ENCODE assay signal across 9 cellular contexts in genomic region chr6:24935753-24936152, GRCh38. TPM values are rescaled to one million over a fixed set of nuclear protein-coding genes. Genes with fewer than 3 reads are reported as not detected.
DNase-seq lines count a peak whose midpoint lies in the region; ATAC-seq, FAIRE-seq and TF ChIP-seq lines count a peak whose summit lies in the region.
"Had no signal": no experiment of that assay in that cellular context is flagged by ENCODE, and none has a peak within 500 bp of the region (broad histone marks: within the 10 kb centered on the region; RNA-seq: fewer than 3 reads in every experiment).

RIPOR2 (minus strand) TSS chr6:24935960; CDS start chr6:24935898, 62 bp downstream.

- no peaks in the 10 kb centered on the region for H3K27me3 Mint-ChIP-seq in activated T-cell treated with anti-CD3 and anti-CD28 coated beads, Interleukin-2, amount 50 U/mL, for 72 hours (ENCODE audit: low read depth)

- TF ChIP-seq CTCF in liver (IDR thresholded peaks at IDR 0.05; ENCODE audit: low read depth, low read length, missing input control) (no peak), HepG2 (CRISPR knock-in tag; IDR thresholded peaks at IDR 0.05) (no peak), NB4 (IDR thresholded peaks at IDR 0.05; ENCODE audit: low read depth, low read length) (peak; percentile 10)

- no peak within 1 kb of the TSS for H3K4me3 ChIP-seq in liver (ENCODE audit: low read depth in 1 of 3, low read length in 3 of 3)
- H3K4me3 ChIP-seq in HepG2 (replicated peaks in 1 of 3; ENCODE audit: insufficient read depth in 1 of 3, low read depth in 2 of 3, low read length in 3 of 3), result no peak within 1 kb of the TSS
- H3K4me3 ChIP-seq in NB4 (ENCODE audit: low read depth, low read length), result no peak within 1 kb of the TSS
- H3K4me3 ChIP-seq in iPS DF 6.9 (ENCODE audit: low read length), result no peak within 1 kb of the TSS
- no peak within 1 kb of the TSS for H3K4me3 ChIP-seq in SJCRH30
- H3K4me3 ChIP-seq: adrenal gland had no signal

- no peak for DNase-seq in HepG2 (ENCODE audit: low spot score)
- peak; percentile 64 for DNase-seq in NB4 (ENCODE audit: low read depth)
- peak; percentile 73 to 80 for DNase-seq in activated T-cell treated with anti-CD3 and anti-CD28 coated beads, Interleukin-2, amount 50 U/mL, for 72 hours
- peak; percentile 41 for DNase-seq in iPS DF 6.9 (ENCODE audit: low read depth, low spot score)
- peak; percentile 45 to 51 for DNase-seq in stimulated activated CD8-positive, alpha-beta memory T cell treated with anti-CD3 and anti-CD28 coated beads, Interleukin-7, amount 100 ng/mL, for 1 hour (ENCODE audit: low read depth in 2 of 2)
- no peak for DNase-seq in SJCRH30
- no peak for DNase-seq in OCI-M2 (lab: John Stamatoyannopoulos, UW; ENCODE audit: unreplicated experiment)

- H3K4me2 ChIP-seq in HepG2 (ENCODE audit: low read depth, low read length), result no peak within 1 kb of the TSS

- H3K4me3 Mint-ChIP-seq in activated T-cell treated with anti-CD3 and anti-CD28 coated beads, Interleukin-2, amount 50 U/mL, for 72 hours, result peak within 1 kb of the TSS; percentile 74 to 95

- H3K4me1 ChIP-seq in liver (ENCODE audit: control insufficient read depth in 4 of 4, insufficient read depth in 4 of 4, low read length in 3 of 4), result no peaks in the 10 kb centered on the region
- H3K4me1 ChIP-seq in HepG2 (ENCODE audit: insufficient read depth, low read length), result no peaks in the 10 kb centered on the region
- H3K4me1 ChIP-seq in iPS DF 6.9 (ENCODE audit: control insufficient read depth, insufficient read depth, low read length), result peaks cover 3% of the 10 kb centered on the region; the same call in 1 of the 2 replicates
- H3K4me1 ChIP-seq in SJCRH30, result peaks cover 7% of the 10 kb centered on the region; the same call in 1 of the 2 replicates
- H3K4me1 ChIP-seq: adrenal gland had no signal

- TF ChIP-seq EP300 in HepG2 (IDR thresholded peaks at IDR 0.05; ENCODE audit: low read depth in 2 of 2, low read length in 2 of 2) (no peak), HepG2 (CRISPR knock-in tag; IDR thresholded peaks at IDR 0.05; ENCODE audit: borderline replicate concordance) (no peak)

- in situ Hi-C loops in HepG2 (cut with HindIII; ENCODE audit: extremely low pct_ligation_motif_present, low pct_unique_long_range_greater_than_20kb), result no loop called here

- 41% methylated on average over 9 of the region's 9 CpGs for whole genome bisulfite sequencing in liver
- WGBS in HepG2 (ENCODE audit: low lambda C conversion rate), result 9% methylated on average over 9 of the region's 9 CpGs
- WGBS in iPS DF 6.9 (ENCODE audit: insufficient coverage, insufficient read length), result no CpG with 5 or more reads among the region's 9 CpGs

- ATAC-seq in HepG2, result no peak; the same call in 2 of the 3 replicates
- peak; percentile 46 to 55 for ATAC-seq in activated T-cell treated with anti-CD3 and anti-CD28 coated beads, Interleukin-2, amount 50 U/mL, for 72 hours (replicated peaks in 1 of 2)

- TF ChIP-seq POLR2A in HepG2 (IDR thresholded peaks at IDR 0.05; ENCODE audit: insufficient read depth in 1 of 2, low read depth in 2 of 2, low read length in 2 of 2), result no peak
- TF ChIP-seq POLR2A in NB4 (IDR thresholded peaks at IDR 0.05; ENCODE audit: extremely low read depth, insufficient read length), result no peak

- H3K9ac ChIP-seq in liver (ENCODE audit: low read depth in 1 of 2, low read length in 2 of 2), result no peak within 1 kb of the TSS
- H3K9ac ChIP-seq in HepG2 (ENCODE audit: insufficient read depth, low read depth, low read length), result no peak within 1 kb of the TSS

- peak within 1 kb of the TSS; percentile 15 to 44 for H3K27ac ChIP-seq in liver (ENCODE audit: low read depth in 1 of 2, low read length in 2 of 2)
- H3K27ac ChIP-seq in HepG2 (ENCODE audit: extremely low read length, insufficient read depth, low read length), result no peak within 1 kb of the TSS
- no peak within 1 kb of the TSS for H3K27ac ChIP-seq in iPS DF 6.9 (ENCODE audit: low read length)
- H3K27ac ChIP-seq in SJCRH30, result no peak within 1 kb of the TSS
- H3K27ac ChIP-seq: adrenal gland had no signal

- POLR2A ChIA-PET in HepG2 (lab: Yijun Ruan, JAX), result no interaction called here

- H4K20me1 ChIP-seq in HepG2 (ENCODE audit: insufficient read depth, low read length), result no peaks in the 10 kb centered on the region

- H3K27me3 ChIP-seq in liver (ENCODE audit: control insufficient read depth in 4 of 4, insufficient read depth in 4 of 4, low read length in 3 of 4), result peaks cover 0 to 3% (median 3%) of the 10 kb centered on the region in 4 donors
- H3K27me3 ChIP-seq in HepG2 (ENCODE audit: control insufficient read depth in 1 of 2, insufficient read depth in 2 of 2, low read length in 2 of 2), result peaks cover 0 to 5% of the 10 kb centered on the region in 2 experiments; a peak in 1 of 5 replicates
- no peaks in the 10 kb centered on the region for H3K27me3 ChIP-seq in iPS DF 6.9 (ENCODE audit: control insufficient read depth, insufficient read depth, low read length)
- no peaks in the 10 kb centered on the region for H3K27me3 ChIP-seq in SJCRH30

- TF ChIP-seq RAD21 in liver (IDR thresholded peaks at IDR 0.05) (peak in 1 of 2 donors; percentile 29), HepG2 (CRISPR knock-in tag; IDR thresholded peaks at IDR 0.05) (no peak)

- no peak for FAIRE-seq in HepG2 (lab: Jason Lieb, UNC)

- CTCF ChIA-PET in HepG2 (lab: Yijun Ruan, JAX; ENCODE audit: low intra/inter-chr PET ratio, low total read pairs), result no interaction called here

- H3K36me3 ChIP-seq in liver (ENCODE audit: control insufficient read depth in 4 of 4, insufficient read depth in 3 of 4, low read depth in 1 of 4, low read length in 3 of 4), result no peaks in the 10 kb centered on the region
- no peaks in the 10 kb centered on the region for H3K36me3 ChIP-seq in HepG2 (replicated peaks in 1 of 2; ENCODE audit: control insufficient read depth in 1 of 2, insufficient read depth in 2 of 2, low read length in 2 of 2)
- no peaks in the 10 kb centered on the region for H3K36me3 ChIP-seq in iPS DF 6.9 (ENCODE audit: control insufficient read depth, insufficient read depth, low read length)
- H3K36me3 ChIP-seq in SJCRH30, result no peaks in the 10 kb centered on the region
- H3K36me3 ChIP-seq: adrenal gland had no signal

- H2AFZ ChIP-seq in HepG2 (ENCODE audit: low read length), result no peak within 1 kb of the TSS

- H3K4me1 Mint-ChIP-seq in activated T-cell treated with anti-CD3 and anti-CD28 coated beads, Interleukin-2, amount 50 U/mL, for 72 hours (ENCODE audit: low read depth), result peaks cover 97% of the 10 kb centered on the region

- no TSS peak for BruUV-seq in HepG2 (replicated peaks; lab: Mats Ljungman, UMichigan)

- intact Hi-C loops in HepG2 (cut with micrococcal nuclease; ENCODE audit: unreplicated experiment), result no loop called here

- H3K9me3 ChIP-seq in liver (ENCODE audit: control insufficient read depth in 4 of 4, low read length in 3 of 4) (no peaks in the 10 kb centered on the region), HepG2 (ENCODE audit: low read length) (no peaks in the 10 kb centered on the region), iPS DF 6.9 (ENCODE audit: control insufficient read depth, insufficient read depth, low read length) (no peaks in the 10 kb centered on the region), SJCRH30 (replicated peaks) (no peaks in the 10 kb centered on the region)
- H3K9me3 ChIP-seq: adrenal gland had no signal

- peak within 1 kb of the TSS; percentile 90 for H3K27ac Mint-ChIP-seq in activated T-cell treated with anti-CD3 and anti-CD28 coated beads, Interleukin-2, amount 50 U/mL, for 72 hours

- H3K36me3 Mint-ChIP-seq in activated T-cell treated with anti-CD3 and anti-CD28 coated beads, Interleukin-2, amount 50 U/mL, for 72 hours (ENCODE audit: insufficient read depth in 2 of 2), result peaks cover 0 to 2% of the 10 kb centered on the region in 2 donors

- no peaks in the 10 kb centered on the region for H3K9me3 Mint-ChIP-seq in activated T-cell treated with anti-CD3 and anti-CD28 coated beads, Interleukin-2, amount 50 U/mL, for 72 hours

- no peaks in the 10 kb centered on the region for H3K79me2 ChIP-seq in HepG2 (ENCODE audit: insufficient read depth, low read length)

TF ChIP-seq in liver, 16 proteins besides CTCF, POLR2A, EP300 and RAD21 (continues in another document):
- TF ChIP-seq EGR1 (IDR thresholded peaks at IDR 0.05; ENCODE audit: low read depth in 2 of 2), result no peak

TF ChIP-seq in HepG2, 621 proteins besides CTCF, POLR2A, EP300 and RAD21 (continues in another document):
- no peak for TF ChIP-seq KDM2A (CRISPR knock-in tag; IDR thresholded peaks at IDR 0.05; ENCODE audit: borderline replicate concordance, low read depth)

RNA-seq across cellular contexts. Expression of gene RIPOR2, which starts in this region (rescaled TPM):
- total RNA-seq in liver, result 10 to 100 TPM in 1 of 2 donors, 1 to 10 TPM in 1; 5.1 to 10.9 TPM
- polyA plus RNA-seq in liver, result 1 to 10 TPM; 1.6 to 2.3 TPM
- 0.02 and 0.06 TPM in 2 replicates for total RNA-seq in HepG2 (2016; rRNA removed; fragmentation: Illumina TruSeq; extraction: Trizol)
- total RNA-seq in HepG2 (2016; cell fraction: cytosol; rRNA removed; fragmentation: Illumina TruSeq; extraction: Trizol; ENCODE audit: low read depth), result not detected in 2 replicates
- 0.03 and 0.09 TPM in 2 replicates for total RNA-seq in HepG2 (2016; cell fraction: insoluble cytoplasmic fraction; rRNA removed; fragmentation: Illumina TruSeq; extraction: Trizol)
- not detected in 2 replicates for total RNA-seq in HepG2 (2016; cell fraction: membrane; rRNA removed; fragmentation: Illumina TruSeq; extraction: Trizol)
- total RNA-seq in HepG2 (2016; cell fraction: nucleus; rRNA removed; fragmentation: Illumina TruSeq; extraction: Trizol), result not detected in 2 replicates
- 0.05 and 0.16 TPM in 2 replicates for polyA plus RNA-seq in HepG2 (2011; rRNA removed)
- 0.01 and 0.03 TPM in 2 replicates for polyA plus RNA-seq in HepG2 (2011; cell fraction: cytosol; rRNA removed)
- polyA plus RNA-seq in HepG2 (2011; cell fraction: nucleus; rRNA removed), result not detected in 2 replicates
- polyA plus RNA-seq in HepG2 (2012), result 0.05 TPM in 2 replicates
- 0.02 TPM in 1 of 2 replicates, not detected in the other for polyA plus RNA-seq in HepG2 (2016; cell fraction: cytosol; fragmentation: Illumina TruSeq; extraction: Trizol; ENCODE audit: low read depth)
- 0.07 TPM in 1 of 2 replicates, not detected in the other for polyA plus RNA-seq in HepG2 (2016; cell fraction: insoluble cytoplasmic fraction; fragmentation: Illumina TruSeq; extraction: Trizol; ENCODE audit: low read depth)
- polyA plus RNA-seq in HepG2 (2016; cell fraction: membrane; fragmentation: Illumina TruSeq; extraction: Trizol; ENCODE audit: low read depth), result 0.03 TPM in 1 of 2 replicates, not detected in the other
- polyA plus RNA-seq in HepG2 (2016; cell fraction: nucleus; fragmentation: Illumina TruSeq; extraction: Trizol; ENCODE audit: insufficient read depth, low read depth), result 0.18 TPM in 1 of 2 replicates, not detected in the other
- 0.33 TPM in 1 of 2 replicates, not detected in the other for polyA minus RNA-seq in HepG2 (2011; rRNA and poly(A)+ RNA removed; ENCODE audit: low replicate concordance)
- not detected in 2 replicates for polyA minus RNA-seq in HepG2 (2011; cell fraction: cytosol; rRNA and poly(A)+ RNA removed)
- polyA minus RNA-seq in HepG2 (2011; cell fraction: nucleus; rRNA and poly(A)+ RNA removed), result not detected in 2 replicates
- total RNA-seq in activated T-cell treated with anti-CD3 and anti-CD28 coated beads, Interleukin-2, amount 50 U/mL, for 72 hours, result 10 to 100 TPM; 67.0 to 69.7 TPM
- 3.0 and 3.9 TPM in 2 replicates for total RNA-seq in SJCRH30 (2014; rRNA removed; shearing (Covaris generic))

Comparison
In these comparisons a context has a peak if more than half of its experiments do, and no peak if none do; other contexts are left out.
1. RNA of gene RIPOR2 (total RNA-seq): 67.0 to 69.7 TPM in activated T-cell treated with anti-CD3 and anti-CD28 coated beads, Interleukin-2, amount 50 U/mL, for 72 hours; 5.1 to 10.9 TPM in liver, 3.0 to 3.9 TPM in SJCRH30 and 0.02 to 0.09 TPM in HepG2; every median in the first group is over 4 times any median in the second.
2. H3K27ac ChIP-seq: peak in liver (2 of 2); none in HepG2 (single experiment), iPS DF 6.9 (single experiment) and SJCRH30 (single experiment).
3. DNase-seq: peak in NB4 (single experiment), activated T-cell treated with anti-CD3 and anti-CD28 coated beads, Interleukin-2, amount 50 U/mL, for 72 hours (2 of 2), iPS DF 6.9 (single experiment) and stimulated activated CD8-positive, alpha-beta memory T cell treated with anti-CD3 and anti-CD28 coated beads, Interleukin-7, amount 100 ng/mL, for 1 hour (2 of 2); none in HepG2 (single experiment), SJCRH30 (0 of 2) and OCI-M2 (single experiment).